In genomic region chr12:25271486-25272098, GRCh38 we compare ENCODE assay signal across 21 cellular contexts.
"Had no signal": no experiment of that assay in that cellular context is flagged by ENCODE, and none has a peak within 500 bp of the region (broad histone marks: within the 10 kb centered on the region; RNA-seq: fewer than 3 reads in every experiment).

No MANE protein-coding gene starts in this region.

- ATAC-seq: gastrocnemius medialis; heart right ventricle; left lobe of liver; mucosa of descending colon; naive thymus-derived CD8-positive, alpha-beta T cell; sciatic nerve had no signal

- H3K36me3 Mint-ChIP-seq: naive thymus-derived CD8-positive, alpha-beta T cell had no signal

- H3K4me1 ChIP-seq: gastrocnemius medialis, spleen had no signal

- H3K4me3 ChIP-seq: esophagus muscularis mucosa, gastrocnemius medialis, heart right ventricle, mucosa of descending colon, spleen had no signal

- H3K36me3 ChIP-seq: esophagus muscularis mucosa, gastrocnemius medialis, heart right ventricle, spleen had no signal

- H3K27me3 ChIP-seq: esophagus muscularis mucosa, gastrocnemius medialis, heart right ventricle, spleen had no signal

- DNase-seq: effector memory CD4-positive, alpha-beta T cell; gastrocnemius medialis; heart right ventricle; hypothalamus; mammary epithelial cell; mucosa of descending colon; naive thymus-derived CD8-positive, alpha-beta T cell; posterior cingulate gyrus; spleen; stimulated activated CD4-positive, alpha-beta T cell treated with anti-CD3 and anti-CD28 coated beads, Interleukin-15, amount 100 ng/mL, for 24 hours; stimulated activated CD4-positive, alpha-beta T cell treated with anti-CD3 and anti-CD28 coated beads, Interleukin-1b, Interleukin-23, amount 100 ng/mL, for 48 hours; stimulated activated CD4-positive, alpha-beta T cell treated with anti-CD3 and anti-CD28 coated beads, Interleukin-4, amount 100 ng/mL, for 4 hours; stimulated activated naive CD4-positive, alpha-beta T cell treated with Interleukin-2 at 50 U/mL for 16 hours had no signal

- H3K9me3 Mint-ChIP-seq: naive thymus-derived CD8-positive, alpha-beta T cell; neural crest cell; type B pancreatic cell had no signal

- H3K4me3 Mint-ChIP-seq: naive thymus-derived CD8-positive, alpha-beta T cell; neural crest cell; type B pancreatic cell had no signal

- H3K27me3 Mint-ChIP-seq: naive thymus-derived CD8-positive, alpha-beta T cell; type B pancreatic cell had no signal

- FAIRE-seq: islet of Langerhans, urothelium cell line had no signal

- H3K27ac ChIP-seq: epithelial cell of prostate, esophagus muscularis mucosa, gastrocnemius medialis, heart right ventricle, spleen had no signal

- H3K27ac Mint-ChIP-seq: naive thymus-derived CD8-positive, alpha-beta T cell; type B pancreatic cell had no signal

- H3K9me3 ChIP-seq: esophagus muscularis mucosa, gastrocnemius medialis, heart right ventricle, mucosa of descending colon, spleen had no signal

- H3K4me1 Mint-ChIP-seq: neural crest cell had no signal
